Comparison of ENCODE assay signal across 15 cellular contexts in genomic region chr9:124665391-124666058, GRCh38.
DNase-seq lines count a peak whose midpoint lies in the region; ATAC-seq, FAIRE-seq and TF ChIP-seq lines count a peak whose summit lies in the region.
"Had no signal": no experiment of that assay in that cellular context is flagged by ENCODE, and none has a peak within 500 bp of the region (broad histone marks: within the 10 kb centered on the region; RNA-seq: fewer than 3 reads in every experiment).

No MANE protein-coding gene starts in this region.

- H3K4me2 ChIP-seq in SK-N-SH (peak overlapping the region; percentile 18; the same call in 1 of the 2 replicates), smooth muscle cell (peak overlapping the region; percentile 58)

- no peaks in the 10 kb centered on the region for H3K27me3 Mint-ChIP-seq in activated naive CD4-positive, alpha-beta T cell treated with anti-CD3 and anti-CD28 coated beads for 36 hours (ENCODE audit: low read depth)
- peaks cover 30% of the 10 kb centered on the region for H3K27me3 Mint-ChIP-seq in activated CD8-positive, alpha-beta memory T cell treated with anti-CD3 and anti-CD28 coated beads, Interleukin-2, amount 10 ng/mL, durations not matched to agents 7 days and 5 days

- CTCF ChIA-PET in activated naive CD4-positive, alpha-beta T cell treated with anti-CD3 and anti-CD28 coated beads for 36 hours (lab: Charles Lee) = interaction anchor here (0.6 to 1.4 kb wide), 2 partner anchors 47 to 595 kb away, joined by 3 to 5 read pairs; no protein-coding TSS in a partner anchor
- CTCF ChIA-PET in SK-N-SH (lab: Yijun Ruan, JAX) = interaction anchor here (1.9 kb wide), 1 partner anchor 47 kb away, joined by 9 read pairs; no protein-coding TSS in a partner anchor
- CTCF ChIA-PET in activated CD8-positive, alpha-beta memory T cell treated with anti-CD3 and anti-CD28 coated beads, Interleukin-2, amount 10 ng/mL, durations not matched to agents 7 days and 5 days (lab: Charles Lee) = no interaction called here

- H3K79me2 ChIP-seq in SK-N-SH (ENCODE audit: insufficient read depth) = peaks cover 91% of the 10 kb centered on the region
- H3K79me2 ChIP-seq in smooth muscle cell (ENCODE audit: low read depth) = peaks cover 95% of the 10 kb centered on the region

- FAIRE-seq in islet of Langerhans (lab: Jason Lieb, UNC) = peak; percentile 33
- FAIRE-seq: A204.1 had no signal

- no peak overlapping the region for H3K27ac Mint-ChIP-seq in activated naive CD4-positive, alpha-beta T cell treated with anti-CD3 and anti-CD28 coated beads, Interleukin-2, amount 50 U/mL, for 72 hours
- no peak overlapping the region for H3K27ac Mint-ChIP-seq in activated naive CD4-positive, alpha-beta T cell treated with anti-CD3 and anti-CD28 coated beads for 36 hours
- H3K27ac Mint-ChIP-seq in activated CD8-positive, alpha-beta memory T cell treated with anti-CD3 and anti-CD28 coated beads, Interleukin-2, amount 10 ng/mL, durations not matched to agents 7 days and 5 days = no peak overlapping the region
- H3K27ac Mint-ChIP-seq: effector memory CD8-positive, alpha-beta T cell had no signal

- H4K20me1 ChIP-seq in SK-N-SH (ENCODE audit: insufficient read depth) (no peaks in the 10 kb centered on the region; the same call in 1 of the 2 replicates), smooth muscle cell (ENCODE audit: low read depth) (peaks cover 18% of the 10 kb centered on the region)

- 36% methylated on average over 5 of the region's 5 CpGs for WGBS in SK-N-SH (ENCODE audit: low lambda C conversion rate)
- WGBS in smooth muscle cell (ENCODE audit: low lambda C conversion rate) = 44% methylated on average over 5 of the region's 5 CpGs

- DNase-seq in activated naive CD4-positive, alpha-beta T cell treated with anti-CD3 and anti-CD28 coated beads, Interleukin-2, amount 50 U/mL, for 72 hours (ENCODE audit: low spot score in 2 of 2) = no peak
- no peak for DNase-seq in activated naive CD4-positive, alpha-beta T cell treated with anti-CD3 and anti-CD28 coated beads for 36 hours
- DNase-seq in SK-N-SH = no peak
- no peak for DNase-seq in smooth muscle cell (lab: John Stamatoyannopoulos, UW; ENCODE audit: unreplicated experiment)
- no peak for DNase-seq in activated CD8-positive, alpha-beta memory T cell treated with anti-CD3 and anti-CD28 coated beads, Interleukin-2, amount 10 ng/mL, durations not matched to agents 7 days and 5 days
- no peak for DNase-seq in NCI-H2107 treated with DMSO at 0.1 percent for 48 hours (lab: John Stamatoyannopoulos, UW; ENCODE audit: unreplicated experiment)
- DNase-seq in stimulated activated CD4-positive, alpha-beta T cell treated with anti-CD3 and anti-CD28 coated beads, Interleukin-4, amount 100 ng/mL, for 24 hours = no peak
- DNase-seq: activated T-cell treated with anti-CD3 and anti-CD28 coated beads, Interleukin-2, amount 50 U/mL, for 48 hours; DMS79 treated with DMSO at 0.1 percent for 48 hours; effector memory CD8-positive, alpha-beta T cell; NCI-H1048; NCI-H774; upper lobe of right lung had no signal

- POLR2A ChIA-PET in SK-N-SH (lab: Yijun Ruan, JAX) = interaction anchor here (0.6 kb wide), 1 partner anchor 12 kb away, joined by 3 read pairs; no protein-coding TSS in a partner anchor

- H3K27me3 ChIP-seq in SK-N-SH (ENCODE audit: insufficient read depth) (no peaks in the 10 kb centered on the region), smooth muscle cell (ENCODE audit: low read depth) (no peaks in the 10 kb centered on the region)
- H3K27me3 ChIP-seq: upper lobe of right lung had no signal

- H2AFZ ChIP-seq in SK-N-SH (ENCODE audit: low read depth) = no peak overlapping the region
- no peak overlapping the region for H2AFZ ChIP-seq in smooth muscle cell (ENCODE audit: low read depth)

- H3K36me3 Mint-ChIP-seq in activated naive CD4-positive, alpha-beta T cell treated with anti-CD3 and anti-CD28 coated beads, Interleukin-2, amount 50 U/mL, for 72 hours = no peaks in the 10 kb centered on the region
- no peaks in the 10 kb centered on the region for H3K36me3 Mint-ChIP-seq in activated naive CD4-positive, alpha-beta T cell treated with anti-CD3 and anti-CD28 coated beads for 36 hours (ENCODE audit: low read depth)
- peaks cover 1% of the 10 kb centered on the region for H3K36me3 Mint-ChIP-seq in activated CD8-positive, alpha-beta memory T cell treated with anti-CD3 and anti-CD28 coated beads, Interleukin-2, amount 10 ng/mL, durations not matched to agents 7 days and 5 days

- H3K9ac ChIP-seq in SK-N-SH = peak overlapping the region; percentile 19; the same call in 1 of the 2 replicates
- H3K9ac ChIP-seq in smooth muscle cell (ENCODE audit: low read depth) = peak overlapping the region; percentile 44

- H3K9me2 ChIP-seq in SK-N-SH = no peaks in the 10 kb centered on the region; the same call in 1 of the 2 replicates

- no peak for TF ChIP-seq RAD21 in SK-N-SH (IDR thresholded peaks at IDR 0.05; ENCODE audit: low read length)

- 0 out of 4 replicates have a peak, but pooled peaks of 1 of the 2 experiments have one; percentile 37 for TF ChIP-seq EP300 in SK-N-SH (IDR thresholded peaks at IDR 0.05; ENCODE audit: borderline replicate concordance in 1 of 2, low read depth in 1 of 2, low read length in 1 of 2)

- peak overlapping the region in 1 of 2 experiments; percentile 10; a peak in 1 of 4 replicates for H3K4me3 ChIP-seq in SK-N-SH (ENCODE audit: low read depth in 2 of 2, low read length in 1 of 2)
- no peak overlapping the region for H3K4me3 ChIP-seq in smooth muscle cell
- H3K4me3 ChIP-seq: upper lobe of right lung had no signal

- peak; percentile 22 to 41 for ATAC-seq in activated naive CD4-positive, alpha-beta T cell treated with anti-CD3 and anti-CD28 coated beads, Interleukin-2, amount 50 U/mL, for 72 hours
- no peak for ATAC-seq in activated CD8-positive, alpha-beta memory T cell treated with anti-CD3 and anti-CD28 coated beads, Interleukin-2, amount 10 ng/mL, durations not matched to agents 7 days and 5 days
- ATAC-seq: effector memory CD8-positive, alpha-beta T cell; upper lobe of right lung had no signal

- H3K27ac ChIP-seq in SK-N-SH (ENCODE audit: low read depth in 2 of 2, low read length in 1 of 2) (peak overlapping the region in 1 of 2 experiments; percentile 78; a peak in 2 of 4 replicates), smooth muscle cell (ENCODE audit: low read depth) (peak overlapping the region; percentile 96)
- H3K27ac ChIP-seq: upper lobe of right lung had no signal

- H3K4me3 Mint-ChIP-seq in activated naive CD4-positive, alpha-beta T cell treated with anti-CD3 and anti-CD28 coated beads for 36 hours = no peak overlapping the region
- H3K4me3 Mint-ChIP-seq in activated CD8-positive, alpha-beta memory T cell treated with anti-CD3 and anti-CD28 coated beads, Interleukin-2, amount 10 ng/mL, durations not matched to agents 7 days and 5 days = no peak overlapping the region
- H3K4me3 Mint-ChIP-seq: effector memory CD8-positive, alpha-beta T cell had no signal

- intact Hi-C loops in activated naive CD4-positive, alpha-beta T cell treated with anti-CD3 and anti-CD28 coated beads for 36 hours (cut with micrococcal nuclease) = no loop called here

- H3K9me3 Mint-ChIP-seq in activated naive CD4-positive, alpha-beta T cell treated with anti-CD3 and anti-CD28 coated beads, Interleukin-2, amount 50 U/mL, for 72 hours = no peaks in the 10 kb centered on the region
- H3K9me3 Mint-ChIP-seq in activated naive CD4-positive, alpha-beta T cell treated with anti-CD3 and anti-CD28 coated beads for 36 hours = no peaks in the 10 kb centered on the region
- no peaks in the 10 kb centered on the region for H3K9me3 Mint-ChIP-seq in activated CD8-positive, alpha-beta memory T cell treated with anti-CD3 and anti-CD28 coated beads, Interleukin-2, amount 10 ng/mL, durations not matched to agents 7 days and 5 days (ENCODE audit: low read depth)
- H3K9me3 Mint-ChIP-seq: effector memory CD8-positive, alpha-beta T cell had no signal

- no peak for TF ChIP-seq CTCF in SK-N-SH (IDR thresholded peaks at IDR 0.05)
- no peak for TF ChIP-seq CTCF in smooth muscle cell (IDR thresholded peaks at IDR 0.05; ENCODE audit: borderline replicate concordance, insufficient read depth, poor library complexity, severe bottlenecking)

- no peaks in the 10 kb centered on the region for H3K9me3 ChIP-seq in SK-N-SH
- no peaks in the 10 kb centered on the region for H3K9me3 ChIP-seq in smooth muscle cell (replicated peaks; ENCODE audit: low read depth)
- H3K9me3 ChIP-seq: upper lobe of right lung had no signal

- peaks cover 28 to 43% of the 10 kb centered on the region in 2 experiments; a peak in 3 of 4 replicates for H3K4me1 ChIP-seq in SK-N-SH (ENCODE audit: control insufficient read depth in 1 of 2, insufficient read depth in 2 of 2, low read depth in 1 of 2, low read length in 1 of 2)
- H3K4me1 ChIP-seq in smooth muscle cell (ENCODE audit: low read depth) = peaks cover 21% of the 10 kb centered on the region

- H3K4me1 Mint-ChIP-seq in activated naive CD4-positive, alpha-beta T cell treated with anti-CD3 and anti-CD28 coated beads for 36 hours (ENCODE audit: low read depth) = peaks cover 2% of the 10 kb centered on the region
- H3K4me1 Mint-ChIP-seq in activated CD8-positive, alpha-beta memory T cell treated with anti-CD3 and anti-CD28 coated beads, Interleukin-2, amount 10 ng/mL, durations not matched to agents 7 days and 5 days = no peaks in the 10 kb centered on the region

- H3K36me3 ChIP-seq in SK-N-SH (replicated peaks in 1 of 2; ENCODE audit: control insufficient read depth in 1 of 2, insufficient read depth in 2 of 2, low read length in 1 of 2) (peaks cover 0 to 21% of the 10 kb centered on the region in 2 experiments), smooth muscle cell (ENCODE audit: low read depth) (no peaks in the 10 kb centered on the region)
- H3K36me3 ChIP-seq: upper lobe of right lung had no signal

- H3F3A ChIP-seq in SK-N-SH (replicated peaks; ENCODE audit: insufficient read depth) (peaks cover 36% of the 10 kb centered on the region), smooth muscle cell (ENCODE audit: low read depth) (peaks cover 6% of the 10 kb centered on the region)

TF ChIP-seq in SK-N-SH, 30 proteins besides CTCF, POLR2A, EP300 and RAD21:
- TF ChIP-seq JUND (IDR thresholded peaks at IDR 0.05) = no peak
- TF ChIP-seq TCF12 (IDR thresholded peaks at IDR 0.05) = peak; percentile 39
- TF ChIP-seq NFIC (IDR thresholded peaks at IDR 0.05; ENCODE audit: borderline replicate concordance) = 0 out of 2 replicates have a peak, but pooled peaks have one; percentile 2
- peak; percentile 19; the same call in 1 of the 2 replicates for TF ChIP-seq FOSL2 (IDR thresholded peaks at IDR 0.05; ENCODE audit: borderline replicate concordance, low read depth)
- no peak for TF ChIP-seq POLR2AphosphoS5 (IDR thresholded peaks at IDR 0.05; ENCODE audit: low read depth, low read length)
- TF ChIP-seq TAF1 (IDR thresholded peaks at IDR 0.05; ENCODE audit: borderline replicate concordance, low read depth, low read length) = no peak
- no peak for TF ChIP-seq RFX5 (IDR thresholded peaks at IDR 0.05; ENCODE audit: low read length)
- 0 out of 2 replicates have a peak, but pooled peaks have one; percentile 47 for TF ChIP-seq FOXM1 (IDR thresholded peaks at IDR 0.05; ENCODE audit: low read depth)
